ENCODE assay signal across 1 cellular context in the genomic region with DNA sequence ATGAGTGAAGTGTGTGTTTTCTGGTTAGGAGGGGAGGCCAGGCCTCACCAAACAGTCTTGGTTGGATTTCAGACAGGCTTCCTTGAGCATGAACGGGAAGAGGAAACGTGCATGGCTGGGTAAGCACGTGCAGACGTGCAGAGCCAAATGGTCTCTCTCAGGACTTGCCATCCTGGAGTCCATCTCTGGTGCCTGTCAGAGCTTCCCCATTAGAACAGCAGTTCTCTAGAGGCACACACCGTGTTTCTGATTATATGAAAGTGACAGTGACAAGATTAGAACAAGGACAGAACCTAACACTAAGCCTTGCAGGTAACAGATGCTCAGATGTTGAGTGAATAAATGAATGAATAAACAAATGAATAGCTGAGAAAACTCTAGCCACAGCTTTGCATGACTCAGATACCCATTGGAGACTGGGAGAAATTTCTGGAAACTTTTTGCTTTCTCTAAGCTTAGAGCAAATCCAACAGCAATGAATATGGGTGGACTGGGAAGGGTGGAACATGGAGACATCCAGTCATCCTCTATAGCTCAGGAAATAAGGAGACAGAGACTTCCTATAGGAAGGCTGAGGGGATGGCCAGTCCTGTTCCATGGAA.
TF ChIP-seq lines count a peak whose summit lies in the region.

No MANE protein-coding gene starts in this region.

TF ChIP-seq in GM23338, 12 proteins besides CTCF, POLR2A, EP300 and RAD21 (continued from another document):
- TF ChIP-seq, protein P1, sequence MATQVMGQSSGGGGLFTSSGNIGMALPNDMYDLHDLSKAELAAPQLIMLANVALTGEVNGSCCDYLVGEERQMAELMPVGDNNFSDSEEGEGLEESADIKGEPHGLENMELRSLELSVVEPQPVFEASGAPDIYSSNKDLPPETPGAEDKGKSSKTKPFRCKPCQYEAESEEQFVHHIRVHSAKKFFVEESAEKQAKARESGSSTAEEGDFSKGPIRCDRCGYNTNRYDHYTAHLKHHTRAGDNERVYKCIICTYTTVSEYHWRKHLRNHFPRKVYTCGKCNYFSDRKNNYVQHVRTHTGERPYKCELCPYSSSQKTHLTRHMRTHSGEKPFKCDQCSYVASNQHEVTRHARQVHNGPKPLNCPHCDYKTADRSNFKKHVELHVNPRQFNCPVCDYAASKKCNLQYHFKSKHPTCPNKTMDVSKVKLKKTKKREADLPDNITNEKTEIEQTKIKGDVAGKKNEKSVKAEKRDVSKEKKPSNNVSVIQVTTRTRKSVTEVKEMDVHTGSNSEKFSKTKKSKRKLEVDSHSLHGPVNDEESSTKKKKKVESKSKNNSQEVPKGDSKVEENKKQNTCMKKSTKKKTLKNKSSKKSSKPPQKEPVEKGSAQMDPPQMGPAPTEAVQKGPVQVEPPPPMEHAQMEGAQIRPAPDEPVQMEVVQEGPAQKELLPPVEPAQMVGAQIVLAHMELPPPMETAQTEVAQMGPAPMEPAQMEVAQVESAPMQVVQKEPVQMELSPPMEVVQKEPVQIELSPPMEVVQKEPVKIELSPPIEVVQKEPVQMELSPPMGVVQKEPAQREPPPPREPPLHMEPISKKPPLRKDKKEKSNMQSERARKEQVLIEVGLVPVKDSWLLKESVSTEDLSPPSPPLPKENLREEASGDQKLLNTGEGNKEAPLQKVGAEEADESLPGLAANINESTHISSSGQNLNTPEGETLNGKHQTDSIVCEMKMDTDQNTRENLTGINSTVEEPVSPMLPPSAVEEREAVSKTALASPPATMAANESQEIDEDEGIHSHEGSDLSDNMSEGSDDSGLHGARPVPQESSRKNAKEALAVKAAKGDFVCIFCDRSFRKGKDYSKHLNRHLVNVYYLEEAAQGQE (IDR thresholded peaks at IDR 0.05; ENCODE audit: unreplicated experiment) = no peak
- TF ChIP-seq, protein P2, sequence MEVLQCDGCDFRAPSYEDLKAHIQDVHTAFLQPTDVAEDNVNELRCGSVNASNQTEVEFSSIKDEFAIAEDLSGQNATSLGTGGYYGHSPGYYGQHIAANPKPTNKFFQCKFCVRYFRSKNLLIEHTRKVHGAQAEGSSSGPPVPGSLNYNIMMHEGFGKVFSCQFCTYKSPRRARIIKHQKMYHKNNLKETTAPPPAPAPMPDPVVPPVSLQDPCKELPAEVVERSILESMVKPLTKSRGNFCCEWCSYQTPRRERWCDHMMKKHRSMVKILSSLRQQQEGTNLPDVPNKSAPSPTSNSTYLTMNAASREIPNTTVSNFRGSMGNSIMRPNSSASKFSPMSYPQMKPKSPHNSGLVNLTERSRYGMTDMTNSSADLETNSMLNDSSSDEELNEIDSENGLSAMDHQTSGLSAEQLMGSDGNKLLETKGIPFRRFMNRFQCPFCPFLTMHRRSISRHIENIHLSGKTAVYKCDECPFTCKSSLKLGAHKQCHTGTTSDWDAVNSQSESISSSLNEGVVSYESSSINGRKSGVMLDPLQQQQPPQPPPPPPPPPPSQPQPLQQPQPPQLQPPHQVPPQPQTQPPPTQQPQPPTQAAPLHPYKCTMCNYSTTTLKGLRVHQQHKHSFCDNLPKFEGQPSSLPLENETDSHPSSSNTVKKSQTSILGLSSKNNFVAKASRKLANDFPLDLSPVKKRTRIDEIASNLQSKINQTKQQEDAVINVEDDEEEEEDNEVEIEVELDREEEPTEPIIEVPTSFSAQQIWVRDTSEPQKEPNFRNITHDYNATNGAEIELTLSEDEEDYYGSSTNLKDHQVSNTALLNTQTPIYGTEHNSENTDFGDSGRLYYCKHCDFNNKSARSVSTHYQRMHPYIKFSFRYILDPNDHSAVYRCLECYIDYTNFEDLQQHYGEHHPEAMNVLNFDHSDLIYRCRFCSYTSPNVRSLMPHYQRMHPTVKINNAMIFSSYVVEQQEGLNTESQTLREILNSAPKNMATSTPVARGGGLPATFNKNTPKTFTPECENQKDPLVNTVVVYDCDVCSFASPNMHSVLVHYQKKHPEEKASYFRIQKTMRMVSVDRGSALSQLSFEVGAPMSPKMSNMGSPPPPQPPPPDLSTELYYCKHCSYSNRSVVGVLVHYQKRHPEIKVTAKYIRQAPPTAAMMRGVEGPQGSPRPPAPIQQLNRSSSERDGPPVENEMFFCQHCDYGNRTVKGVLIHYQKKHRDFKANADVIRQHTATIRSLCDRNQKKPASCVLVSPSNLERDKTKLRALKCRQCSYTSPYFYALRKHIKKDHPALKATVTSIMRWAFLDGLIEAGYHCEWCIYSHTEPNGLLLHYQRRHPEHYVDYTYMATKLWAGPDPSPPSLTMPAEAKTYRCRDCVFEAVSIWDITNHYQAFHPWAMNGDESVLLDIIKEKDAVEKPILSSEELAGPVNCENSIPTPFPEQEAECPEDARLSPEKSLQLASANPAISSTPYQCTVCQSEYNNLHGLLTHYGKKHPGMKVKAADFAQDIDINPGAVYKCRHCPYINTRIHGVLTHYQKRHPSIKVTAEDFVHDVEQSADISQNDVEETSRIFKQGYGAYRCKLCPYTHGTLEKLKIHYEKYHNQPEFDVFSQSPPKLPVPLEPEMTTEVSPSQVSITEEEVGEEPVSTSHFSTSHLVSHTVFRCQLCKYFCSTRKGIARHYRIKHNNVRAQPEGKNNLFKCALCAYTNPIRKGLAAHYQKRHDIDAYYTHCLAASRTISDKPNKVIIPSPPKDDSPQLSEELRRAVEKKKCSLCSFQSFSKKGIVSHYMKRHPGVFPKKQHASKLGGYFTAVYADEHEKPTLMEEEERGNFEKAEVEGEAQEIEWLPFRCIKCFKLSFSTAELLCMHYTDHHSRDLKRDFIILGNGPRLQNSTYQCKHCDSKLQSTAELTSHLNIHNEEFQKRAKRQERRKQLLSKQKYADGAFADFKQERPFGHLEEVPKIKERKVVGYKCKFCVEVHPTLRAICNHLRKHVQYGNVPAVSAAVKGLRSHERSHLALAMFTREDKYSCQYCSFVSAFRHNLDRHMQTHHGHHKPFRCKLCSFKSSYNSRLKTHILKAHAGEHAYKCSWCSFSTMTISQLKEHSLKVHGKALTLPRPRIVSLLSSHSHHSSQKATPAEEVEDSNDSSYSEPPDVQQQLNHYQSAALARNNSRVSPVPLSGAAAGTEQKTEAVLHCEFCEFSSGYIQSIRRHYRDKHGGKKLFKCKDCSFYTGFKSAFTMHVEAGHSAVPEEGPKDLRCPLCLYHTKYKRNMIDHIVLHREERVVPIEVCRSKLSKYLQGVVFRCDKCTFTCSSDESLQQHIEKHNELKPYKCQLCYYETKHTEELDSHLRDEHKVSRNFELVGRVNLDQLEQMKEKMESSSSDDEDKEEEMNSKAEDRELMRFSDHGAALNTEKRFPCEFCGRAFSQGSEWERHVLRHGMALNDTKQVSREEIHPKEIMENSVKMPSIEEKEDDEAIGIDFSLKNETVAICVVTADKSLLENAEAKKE (CRISPR knock-in tag; IDR thresholded peaks at IDR 0.05) = no peak
- TF ChIP-seq CREB1 (CRISPR knock-in tag; IDR thresholded peaks at IDR 0.05; ENCODE audit: low read depth) (no peak), STAT1 (IDR thresholded peaks at IDR 0.05; ENCODE audit: unreplicated experiment) (no peak)
- TF ChIP-seq, protein P3, sequence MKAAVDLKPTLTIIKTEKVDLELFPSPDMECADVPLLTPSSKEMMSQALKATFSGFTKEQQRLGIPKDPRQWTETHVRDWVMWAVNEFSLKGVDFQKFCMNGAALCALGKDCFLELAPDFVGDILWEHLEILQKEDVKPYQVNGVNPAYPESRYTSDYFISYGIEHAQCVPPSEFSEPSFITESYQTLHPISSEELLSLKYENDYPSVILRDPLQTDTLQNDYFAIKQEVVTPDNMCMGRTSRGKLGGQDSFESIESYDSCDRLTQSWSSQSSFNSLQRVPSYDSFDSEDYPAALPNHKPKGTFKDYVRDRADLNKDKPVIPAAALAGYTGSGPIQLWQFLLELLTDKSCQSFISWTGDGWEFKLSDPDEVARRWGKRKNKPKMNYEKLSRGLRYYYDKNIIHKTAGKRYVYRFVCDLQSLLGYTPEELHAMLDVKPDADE (IDR thresholded peaks at IDR 0.05) = no peak
